In genomic region chr10:77837248-77837924, GRCh38 we compare ENCODE assay signal across 9 cellular contexts.
DNase-seq lines count a peak whose midpoint lies in the region; ATAC-seq, FAIRE-seq and TF ChIP-seq lines count a peak whose summit lies in the region.
"Had no signal": no experiment of that assay in that cellular context is flagged by ENCODE, and none has a peak within 500 bp of the region (broad histone marks: within the 10 kb centered on the region; RNA-seq: fewer than 3 reads in every experiment).

No MANE protein-coding gene starts in this region.

- H3K4me3 Mint-ChIP-seq in stimulated activated memory B cell treated with anti-CD40 and anti-IgM and Interleukin-4, amounts not matched to agents 10 μg/mL and 1 μg/mL and 100 μg/mL, for 72 hours = no peak overlapping the region

- TF ChIP-seq CTCF in DND-41 (IDR thresholded peaks at IDR 0.05; ENCODE audit: borderline replicate concordance, extremely low read depth, low read length, poor library complexity, severe bottlenecking) = peak; percentile 55
- TF ChIP-seq CTCF in kidney (IDR thresholded peaks at IDR 0.05; ENCODE audit: borderline replicate concordance, extremely low read depth, insufficient read depth) = no peak

- H3K4me1 ChIP-seq in DND-41 (ENCODE audit: insufficient read depth, low read length) (peaks cover 24% of the 10 kb centered on the region), kidney (ENCODE audit: control insufficient read depth in 1 of 2, insufficient read depth in 1 of 2, low read depth in 1 of 2, low read length in 2 of 2) (peaks cover 3% of the 10 kb centered on the region in 2 donors)

- H3K4me3 ChIP-seq in DND-41 (ENCODE audit: low read depth in 1 of 2, low read length in 2 of 2) (no peak overlapping the region; a peak in 1 of 4 replicates), kidney (ENCODE audit: low read length in 2 of 2) (no peak overlapping the region)

- no peak overlapping the region for H2AFZ ChIP-seq in DND-41 (ENCODE audit: low read depth, low read length)

- no peaks in the 10 kb centered on the region for H3K27me3 ChIP-seq in DND-41 (ENCODE audit: insufficient read depth, low read length, poor library complexity)

- peak; percentile 41 for ATAC-seq in DND-41 (ENCODE audit: insufficient read depth, low read depth)
- ATAC-seq in GM21526 (IDR thresholded peaks at IDR 0.05; ENCODE audit: low FRiP score, unreplicated experiment) = peak; percentile 95
- peak; percentile 91 for ATAC-seq in stimulated activated memory B cell treated with anti-CD40 and anti-IgM and Interleukin-4, amounts not matched to agents 10 μg/mL and 1 μg/mL and 100 μg/mL, for 72 hours

- H3K9me3 ChIP-seq in DND-41 (ENCODE audit: insufficient read depth, low read length, severe bottlenecking) (no peaks in the 10 kb centered on the region), kidney (ENCODE audit: control insufficient read depth in 1 of 2, low read length in 2 of 2) (no peaks in the 10 kb centered on the region)

- peak overlapping the region; percentile 67 for H3K27ac Mint-ChIP-seq in stimulated activated memory B cell treated with anti-CD40 and anti-IgM and Interleukin-4, amounts not matched to agents 10 μg/mL and 1 μg/mL and 100 μg/mL, for 72 hours

- H4K20me1 ChIP-seq in DND-41 (ENCODE audit: insufficient read depth, low read length) = no peaks in the 10 kb centered on the region

- H3K9ac ChIP-seq in DND-41 (ENCODE audit: low read depth, low read length) (no peak overlapping the region), kidney (ENCODE audit: low read length in 2 of 2) (no peak overlapping the region)

- H3K79me2 ChIP-seq in DND-41 (ENCODE audit: insufficient read depth, low read length) = no peaks in the 10 kb centered on the region

- no peaks in the 10 kb centered on the region for H3K9me3 Mint-ChIP-seq in stimulated activated memory B cell treated with anti-CD40 and anti-IgM and Interleukin-4, amounts not matched to agents 10 μg/mL and 1 μg/mL and 100 μg/mL, for 72 hours

- H3K36me3 Mint-ChIP-seq in stimulated activated memory B cell treated with anti-CD40 and anti-IgM and Interleukin-4, amounts not matched to agents 10 μg/mL and 1 μg/mL and 100 μg/mL, for 72 hours = no peaks in the 10 kb centered on the region

- FAIRE-seq in HTR-8/SVneo (lab: Jason Lieb, UNC) = no peak
- no peak for FAIRE-seq in kidney (lab: Jason Lieb, UNC)
- FAIRE-seq: TTC549 had no signal

- DNase-seq in DND-41 = peak; percentile 53
- peak; percentile 38 for DNase-seq in HTR-8/SVneo (ENCODE audit: insufficient read length, low spot score)
- DNase-seq in RPMI8226 = peak; percentile 16
- peak; percentile 76 for DNase-seq in activated naive CD4-positive, alpha-beta T cell treated with Interleukin-2 at 50 U/mL for 16 hours
- peak; percentile 63 for DNase-seq in kidney
- no peak for DNase-seq in GM03348 (ENCODE audit: low spot score)

- no peaks in the 10 kb centered on the region for H3K27me3 Mint-ChIP-seq in stimulated activated memory B cell treated with anti-CD40 and anti-IgM and Interleukin-4, amounts not matched to agents 10 μg/mL and 1 μg/mL and 100 μg/mL, for 72 hours

- peaks cover 53% of the 10 kb centered on the region for H3K36me3 ChIP-seq in DND-41 (ENCODE audit: insufficient read depth, low read length)
- H3K36me3 ChIP-seq in kidney (ENCODE audit: control insufficient read depth in 1 of 2, insufficient read depth in 2 of 2, low read length in 2 of 2) = peaks cover 17 to 31% of the 10 kb centered on the region in 2 donors

- H3K27ac ChIP-seq in DND-41 (ENCODE audit: low read length) (peak overlapping the region; percentile 80), kidney (ENCODE audit: low read depth in 2 of 2, low read length in 2 of 2) (no peak overlapping the region)

- H3K4me1 Mint-ChIP-seq in stimulated activated memory B cell treated with anti-CD40 and anti-IgM and Interleukin-4, amounts not matched to agents 10 μg/mL and 1 μg/mL and 100 μg/mL, for 72 hours = peaks cover 29% of the 10 kb centered on the region

- intact Hi-C loops in kidney (cut with DNase I) = no loop called here

- peak overlapping the region; percentile 60; the same call in 1 of the 2 replicates for H3K4me2 ChIP-seq in DND-41 (ENCODE audit: insufficient read depth, low read length)

Comparison
In these comparisons a context has a peak if more than half of its experiments do, and no peak if none do; other contexts are left out.
1. ATAC-seq: peak in every context shown above with its lines; median percentile 95 in GM21526; 91 in stimulated activated memory B cell treated with anti-CD40 and anti-IgM and Interleukin-4, amounts not matched to agents 10 μg/mL and 1 μg/mL and 100 μg/mL, for 72 hours; 41 in DND-41.